12 cellular contexts compared by ENCODE assay signal in genomic region chr13:103031332-103031873, GRCh38. TPM values are rescaled to one million over a fixed set of nuclear protein-coding genes. Genes with fewer than 3 reads are reported as not detected.
DNase-seq lines count a peak whose midpoint lies in the region; ATAC-seq and TF ChIP-seq lines count a peak whose summit lies in the region.
"Had no signal": no experiment of that assay in that cellular context is flagged by ENCODE, and none has a peak within 500 bp of the region (broad histone marks: within the 10 kb centered on the region; RNA-seq: fewer than 3 reads in every experiment).

No MANE protein-coding gene starts in this region.

- H3K4me1 Mint-ChIP-seq in IgD-negative memory B cell, result peaks cover 17 to 37% (median 25%) of the 10 kb centered on the region in 3 donors

- intact Hi-C loops in uterus (cut with DNase I; ENCODE audit: low total_unique reads), result no loop called here

- peak overlapping the region in 2 of 3 donors; percentile 7 to 11 for H3K27ac Mint-ChIP-seq in IgD-negative memory B cell
- H3K27ac Mint-ChIP-seq: activated naive CD8-positive, alpha-beta T cell treated with anti-CD3 and anti-CD28 coated beads, Interleukin-2, amount 50 U/mL, for 24 hours; endodermal cell had no signal

- no peaks in the 10 kb centered on the region for H3K36me3 Mint-ChIP-seq in IgD-negative memory B cell

- ATAC-seq in GM19351 (IDR thresholded peaks at IDR 0.05; ENCODE audit: unreplicated experiment) (peak; percentile 87), HG02870 (IDR thresholded peaks at IDR 0.05; ENCODE audit: unreplicated experiment) (peak; percentile 91)
- ATAC-seq: activated naive CD8-positive, alpha-beta T cell treated with anti-CD3 and anti-CD28 coated beads, Interleukin-2, amount 50 U/mL, for 24 hours had no signal

- TF ChIP-seq CTCF in GM06990 (IDR thresholded peaks at IDR 0.05; ENCODE audit: insufficient read depth, low read length, poor library complexity, severe bottlenecking), result no peak
- TF ChIP-seq CTCF in uterus (IDR thresholded peaks at IDR 0.05), result no peak

- peaks cover 0 to 9% (median 2%) of the 10 kb centered on the region in 3 donors for H3K9me3 Mint-ChIP-seq in IgD-negative memory B cell
- H3K9me3 Mint-ChIP-seq: endodermal cell had no signal

- no peaks in the 10 kb centered on the region for H3K9me3 ChIP-seq in uterus

- no peak overlapping the region for H3K27ac ChIP-seq in uterus

- TF ChIP-seq POLR2A in uterus (IDR thresholded peaks at IDR 0.05), result no peak

- H3K36me3 ChIP-seq in GM06990 (ENCODE audit: control insufficient read depth, insufficient read depth, low read length) (no peaks in the 10 kb centered on the region; the same call in 1 of the 2 replicates), uterus (no peaks in the 10 kb centered on the region)

- H3K27me3 ChIP-seq in GM06990 (replicated peaks; ENCODE audit: control insufficient read depth, insufficient read depth, low read length) (no peaks in the 10 kb centered on the region), uterus (no peaks in the 10 kb centered on the region)

- H3K4me3 Mint-ChIP-seq in IgD-negative memory B cell, result peak overlapping the region in 3 of 4 donors; percentile 0 to 41 (median 34)
- H3K4me3 Mint-ChIP-seq: activated naive CD8-positive, alpha-beta T cell treated with anti-CD3 and anti-CD28 coated beads, Interleukin-2, amount 50 U/mL, for 24 hours; endodermal cell had no signal

- peak; percentile 87 for DNase-seq in GM06990 (ENCODE audit: extremely low read depth, insufficient read length)
- DNase-seq in uterus, result no peak
- no peak for DNase-seq in dermis blood vessel endothelial cell
- DNase-seq in T-helper 1 cell, result no peak
- no peak for DNase-seq in activated CD8-positive, alpha-beta memory T cell treated with anti-CD3 and anti-CD28 coated beads, Interleukin-2, amount 50 U/mL, for 4 hours
- DNase-seq: activated naive CD8-positive, alpha-beta T cell treated with anti-CD3 and anti-CD28 coated beads, Interleukin-2, amount 50 U/mL, for 24 hours; endodermal cell had no signal

- H3K4me3 ChIP-seq in GM06990 (replicated peaks; ENCODE audit: low read depth, low read length) (no peak overlapping the region), uterus (no peak overlapping the region)

- no peaks in the 10 kb centered on the region for H3K4me1 ChIP-seq in uterus

- no peaks in the 10 kb centered on the region for H3K27me3 Mint-ChIP-seq in IgD-negative memory B cell
- H3K27me3 Mint-ChIP-seq: activated naive CD8-positive, alpha-beta T cell treated with anti-CD3 and anti-CD28 coated beads, Interleukin-2, amount 50 U/mL, for 24 hours had no signal

RNA-seq across cellular contexts. Expression of gene SLC10A2, which starts 34.8 kb away (rescaled TPM):
- not detected for polyA plus RNA-seq in IgD-negative memory B cell
- total RNA-seq in uterus (not detected), dermis blood vessel endothelial cell (not detected in 2 replicates)
- total RNA-seq: endodermal cell, LHCN-M2 had no signal
- polyA plus RNA-seq: AG04450 had no signal
